ENCODE assay signal across 8 cellular contexts in genomic region chr17:76141212-76142043, GRCh38. TPM values are rescaled to one million over a fixed set of nuclear protein-coding genes. Genes with fewer than 3 reads are reported as not detected.
DNase-seq lines count a peak whose midpoint lies in the region; ATAC-seq and TF ChIP-seq lines count a peak whose summit lies in the region.

FOXJ1 (minus strand) TSS chr17:76141245; CDS start chr17:76140395, 850 bp downstream.

- DNase-seq in DMS 273 treated with DMSO at 0.1 percent for 48 hours (lab: John Stamatoyannopoulos, UW) (peak; percentile 81), HAP-1 (ENCODE audit: low spot score in 2 of 2) (peak; percentile 94 to 96), NCI-H1092 treated with DMSO at 0.1 percent for 48 hours (lab: John Stamatoyannopoulos, UW) (peak; percentile 90), SKM-1 (lab: John Stamatoyannopoulos, UW; ENCODE audit: unreplicated experiment) (peak; percentile 24), Right ventricle myocardium inferior (ENCODE audit: missing footprints) (peak; percentile 92), osteocyte (ENCODE audit: extremely low spot score, unreplicated experiment) (peak; percentile 96), testis (peak; percentile 94)
- peak; percentile 89 to 94 for DNase-seq in activated naive CD4-positive, alpha-beta T cell treated with anti-CD3 and anti-CD28 coated beads, Interleukin-2, amount 50 U/mL, for 72 hours (ENCODE audit: low spot score in 2 of 2)

- TF ChIP-seq CTCF in osteocyte (IDR thresholded peaks at IDR 0.05), result no peak
- TF ChIP-seq CTCF in testis (IDR thresholded peaks at IDR 0.05), result no peak

- H3K36me3 ChIP-seq in HAP-1 (replicated peaks), result no peaks in the 10 kb centered on the region; the same call in 1 of the 2 replicates
- no peaks in the 10 kb centered on the region for H3K36me3 ChIP-seq in testis (ENCODE audit: low read depth, missing control alignments)

- ATAC-seq in activated naive CD4-positive, alpha-beta T cell treated with anti-CD3 and anti-CD28 coated beads, Interleukin-2, amount 50 U/mL, for 72 hours, result peak; percentile 78 to 90
- peak; percentile 89 for ATAC-seq in Right ventricle myocardium inferior

- intact Hi-C loops in Right ventricle myocardium inferior (cut with DNase I), result no loop called here
- intact Hi-C loops in testis (cut with DNase I; ENCODE audit: low total_unique reads), result no loop called here

- no peaks in the 10 kb centered on the region for H3K9me3 ChIP-seq in HAP-1
- no peaks in the 10 kb centered on the region for H3K9me3 ChIP-seq in testis

- peak within 1 kb of the TSS; percentile 70 for H3K4me3 Mint-ChIP-seq in osteocyte (ENCODE audit: unreplicated experiment)

- H3K27me3 ChIP-seq in HAP-1 (ENCODE audit: low read depth), result no peaks in the 10 kb centered on the region
- H3K27me3 ChIP-seq in testis, result no peaks in the 10 kb centered on the region

- H3K4me3 ChIP-seq in HAP-1 (peak within 1 kb of the TSS; percentile 39), testis (peak within 1 kb of the TSS; percentile 50 to 71)

- peak within 1 kb of the TSS in 1 of 2 donors; percentile 44 for H3K27ac ChIP-seq in testis

- H3K9me3 Mint-ChIP-seq in activated naive CD4-positive, alpha-beta T cell treated with anti-CD3 and anti-CD28 coated beads, Interleukin-2, amount 50 U/mL, for 72 hours, result no peaks in the 10 kb centered on the region
- H3K9me3 Mint-ChIP-seq in osteocyte (ENCODE audit: unreplicated experiment), result no peaks in the 10 kb centered on the region

- peaks cover 12% of the 10 kb centered on the region for H3K27me3 Mint-ChIP-seq in osteocyte (ENCODE audit: unreplicated experiment)

- no peak for TF ChIP-seq POLR2A in testis (IDR thresholded peaks at IDR 0.05)

- in situ Hi-C loops in HAP-1 (cut with MboI; ENCODE audit: low sequenced_read_pairs), result no loop called here

- 4 to 8% methylated on average over 15 to 57 of the region's 59 CpGs for WGBS in testis, 2 donors

- peak within 1 kb of the TSS in 1 of 2 donors; percentile 39 for H3K27ac Mint-ChIP-seq in activated naive CD4-positive, alpha-beta T cell treated with anti-CD3 and anti-CD28 coated beads, Interleukin-2, amount 50 U/mL, for 72 hours
- peak within 1 kb of the TSS; percentile 50 for H3K27ac Mint-ChIP-seq in osteocyte (ENCODE audit: unreplicated experiment)

- H3K4me1 ChIP-seq in HAP-1, result peaks cover 9% of the 10 kb centered on the region
- H3K4me1 ChIP-seq in testis, result peaks cover 16% of the 10 kb centered on the region

- H3K4me1 Mint-ChIP-seq in osteocyte (ENCODE audit: unreplicated experiment), result peaks cover 14% of the 10 kb centered on the region

- peaks cover 0 to 9% of the 10 kb centered on the region in 2 donors for H3K36me3 Mint-ChIP-seq in activated naive CD4-positive, alpha-beta T cell treated with anti-CD3 and anti-CD28 coated beads, Interleukin-2, amount 50 U/mL, for 72 hours
- no peaks in the 10 kb centered on the region for H3K36me3 Mint-ChIP-seq in osteocyte (ENCODE audit: unreplicated experiment)

RNA-seq across cellular contexts. Expression of gene FOXJ1, which starts in this region (rescaled TPM):
- total RNA-seq in activated naive CD4-positive, alpha-beta T cell treated with anti-CD3 and anti-CD28 coated beads, Interleukin-2, amount 50 U/mL, for 72 hours, result under 1 TPM; 0.46 to 0.56 TPM
- total RNA-seq in Right ventricle myocardium inferior (not detected), osteocyte (0.13 TPM in 2 replicates), testis (10 to 100 TPM; 22.9 to 29.4 TPM)
- polyA plus RNA-seq in testis (ENCODE audit: insufficient read depth, low read depth, low replicate concordance), result 30.5 TPM

Comparison
In these comparisons a context has a peak if more than half of its experiments do, and no peak if none do; other contexts are left out.
1. RNA of gene FOXJ1 (total RNA-seq): 22.9 to 29.4 TPM in testis; 0.46 to 0.56 TPM in activated naive CD4-positive, alpha-beta T cell treated with anti-CD3 and anti-CD28 coated beads, Interleukin-2, amount 50 U/mL, for 72 hours, 0.13 TPM in osteocyte and not detected in Right ventricle myocardium inferior (single experiment); every median in the first group is over 10 times any median in the second.
2. Peak in DNase-seq and ATAC-seq in activated naive CD4-positive, alpha-beta T cell treated with anti-CD3 and anti-CD28 coated beads, Interleukin-2, amount 50 U/mL, for 72 hours; RNA of the gene not detected or under 1 TPM.
3. Peak in DNase-seq and ATAC-seq in Right ventricle myocardium inferior; RNA of the gene not detected or under 1 TPM.
4. Peak in DNase-seq in osteocyte; RNA of the gene not detected or under 1 TPM.
5. DNase-seq: peak in every context shown above with its lines; median percentile 96 in osteocyte; 95 in HAP-1; 94 in testis; 92 in Right ventricle myocardium inferior; 92 in activated naive CD4-positive, alpha-beta T cell treated with anti-CD3 and anti-CD28 coated beads, Interleukin-2, amount 50 U/mL, for 72 hours; 90 in NCI-H1092 treated with DMSO at 0.1 percent for 48 hours; 81 in DMS 273 treated with DMSO at 0.1 percent for 48 hours; 24 in SKM-1.